9 cellular contexts compared by ENCODE assay signal in genomic region chr7:75624134-75624832, GRCh38.
DNase-seq lines count a peak whose midpoint lies in the region; ATAC-seq and TF ChIP-seq lines count a peak whose summit lies in the region.
"Had no signal": no experiment of that assay in that cellular context is flagged by ENCODE, and none has a peak within 500 bp of the region (broad histone marks: within the 10 kb centered on the region; RNA-seq: fewer than 3 reads in every experiment).

No MANE protein-coding gene starts in this region.

- H3K4me1 ChIP-seq in psoas muscle: no peaks in the 10 kb centered on the region

- DNase-seq in GM04503 (ENCODE audit: low read depth) (peak; percentile 43), SW480 (ENCODE audit: low spot score) (peak; percentile 28), cardiac septum (ENCODE audit: low spot score) (peak; percentile 90), psoas muscle (peak; percentile 41 to 64), NCI-H1092 (lab: John Stamatoyannopoulos, UW) (no peak)
- DNase-seq: activated CD4-positive, alpha-beta memory T cell treated with anti-CD3 and anti-CD28 coated beads, Interleukin-2, amount 10 ng/mL, durations not matched to agents 7 days and 5 days had no signal

- H3K4me3 ChIP-seq in psoas muscle: no peak overlapping the region

- TF ChIP-seq CTCF in psoas muscle (IDR thresholded peaks at IDR 0.05): no peak

- peak in 2 of 4 donors; percentile 19 to 49 for ATAC-seq in psoas muscle
- no peak for ATAC-seq in HG03139 (IDR thresholded peaks at IDR 0.05; ENCODE audit: unreplicated experiment)
- no peak for ATAC-seq in GM21515 (IDR thresholded peaks at IDR 0.05; ENCODE audit: unreplicated experiment)
- ATAC-seq in HG02970 (IDR thresholded peaks at IDR 0.05; ENCODE audit: low FRiP score, unreplicated experiment): no peak

- intact Hi-C loops in cardiac septum (cut with DNase I) (loop anchor here (10.0 kb wide), 1 partner anchor 89 kb away; no protein-coding TSS in a partner anchor), psoas muscle (cut with DNase I) (no loop called here)

- WGBS in psoas muscle, 3 donors: 70 to 82% (median 73%) methylated on average over 13 of the region's 13 CpGs

- no peaks in the 10 kb centered on the region for H3K36me3 ChIP-seq in psoas muscle (ENCODE audit: insufficient read depth in 1 of 2, low read depth in 1 of 2)

- H3K27me3 ChIP-seq in psoas muscle (ENCODE audit: insufficient read depth in 3 of 3, low read length in 2 of 3): no peaks in the 10 kb centered on the region

- H3K9me3 ChIP-seq in psoas muscle: no peaks in the 10 kb centered on the region

- H3K27ac ChIP-seq in psoas muscle: no peak overlapping the region
